Comparison of ENCODE assay signal across 1 cellular context in the genomic region with DNA sequence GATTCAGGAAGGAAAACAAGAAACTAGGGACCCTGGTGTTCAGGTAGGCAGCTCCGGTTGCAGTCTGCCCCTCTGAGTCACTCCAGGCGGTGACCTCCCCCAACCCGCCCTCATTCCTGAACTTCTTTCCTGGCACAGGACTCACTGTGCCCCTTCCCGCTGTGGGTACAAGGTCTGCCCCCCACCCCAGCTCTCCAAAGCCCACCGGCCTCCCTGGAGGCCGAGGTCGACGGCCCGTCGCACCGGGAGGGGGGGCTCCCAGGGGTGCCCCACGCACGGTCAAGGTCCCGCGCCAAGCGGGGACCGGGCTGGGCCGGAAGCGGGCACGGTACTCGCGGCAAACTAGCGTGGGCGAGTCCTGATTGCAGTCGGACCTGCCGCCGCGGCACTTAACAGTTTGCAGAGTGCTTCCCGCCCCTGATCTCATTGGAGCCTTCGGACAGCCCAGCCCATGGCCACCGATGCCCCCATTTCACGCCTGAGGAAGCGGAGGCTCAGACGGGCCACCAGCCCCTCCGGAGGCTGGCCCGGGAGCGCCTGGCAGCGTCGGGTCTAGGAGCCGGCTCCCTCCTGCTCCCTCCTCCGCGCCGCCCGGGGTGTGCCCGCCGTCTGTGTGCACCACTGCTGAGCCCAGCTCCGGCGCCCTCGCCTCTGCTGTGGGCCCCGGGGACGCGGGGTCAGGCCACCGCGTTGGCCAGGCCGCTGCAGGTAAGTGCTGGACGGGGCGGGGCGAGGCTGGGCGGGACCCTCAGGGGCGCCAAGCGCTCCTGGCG.
TF ChIP-seq lines count a peak whose summit lies in the region.

A gene (plus strand): TSS at position 144 of the 773 bp plus-strand sequence. CDS start 3,549 bp downstream, outside the sequence.

TF ChIP-seq in A549, 52 proteins besides CTCF, POLR2A, EP300 and RAD21 (continued from another document):
- TF ChIP-seq, protein P1, sequence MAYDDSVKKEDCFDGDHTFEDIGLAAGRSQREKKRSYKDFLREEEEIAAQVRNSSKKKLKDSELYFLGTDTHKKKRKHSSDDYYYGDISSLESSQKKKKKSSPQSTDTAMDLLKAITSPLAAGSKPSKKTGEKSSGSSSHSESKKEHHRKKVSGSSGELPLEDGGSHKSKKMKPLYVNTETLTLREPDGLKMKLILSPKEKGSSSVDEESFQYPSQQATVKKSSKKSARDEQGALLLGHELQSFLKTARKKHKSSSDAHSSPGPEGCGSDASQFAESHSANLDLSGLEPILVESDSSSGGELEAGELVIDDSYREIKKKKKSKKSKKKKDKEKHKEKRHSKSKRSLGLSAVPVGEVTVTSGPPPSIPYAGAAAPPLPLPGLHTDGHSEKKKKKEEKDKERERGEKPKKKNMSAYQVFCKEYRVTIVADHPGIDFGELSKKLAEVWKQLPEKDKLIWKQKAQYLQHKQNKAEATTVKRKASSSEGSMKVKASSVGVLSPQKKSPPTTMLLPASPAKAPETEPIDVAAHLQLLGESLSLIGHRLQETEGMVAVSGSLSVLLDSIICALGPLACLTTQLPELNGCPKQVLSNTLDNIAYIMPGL (CRISPR knock-in tag; IDR thresholded peaks at IDR 0.05; ENCODE audit: borderline replicate concordance) = no peak
- TF ChIP-seq NR3C1 (IDR thresholded peaks at IDR 0.05) (no peak), SREBF2 (IDR thresholded peaks at IDR 0.05) (no peak), FOSL2 (IDR thresholded peaks at IDR 0.05) (no peak), FOSL2 (CRISPR knock-in tag; IDR thresholded peaks at IDR 0.05) (no peak), ZC3H11A (IDR thresholded peaks at IDR 0.05) (no peak), MYC (IDR thresholded peaks at IDR 0.05; ENCODE audit: borderline replicate concordance, low read length) (no peak), CEBPB (IDR thresholded peaks at IDR 0.05) (no peak)
